In the genomic region with DNA sequence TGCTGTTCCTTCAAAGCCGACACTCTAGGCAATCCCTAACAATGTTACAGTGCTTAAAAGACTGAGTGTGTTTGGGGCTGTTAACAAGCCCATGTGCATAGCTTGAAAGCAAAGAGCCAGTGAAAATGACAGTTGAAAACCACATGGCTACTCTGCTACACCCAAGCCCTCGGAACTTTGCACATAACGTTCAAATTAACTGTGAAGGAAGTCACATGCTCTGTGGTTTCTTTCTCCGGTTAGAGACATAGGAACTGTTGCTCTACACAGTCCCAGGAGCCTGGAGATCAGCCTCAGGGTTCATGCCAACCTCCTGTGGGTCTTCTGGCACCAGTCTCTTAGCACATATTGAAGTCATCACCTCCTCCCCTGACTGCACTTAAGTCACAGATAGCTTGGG, we compare ENCODE assay signal across 9 cellular contexts. TPM values are rescaled to one million over a fixed set of nuclear protein-coding genes. Genes with fewer than 3 reads are reported as not detected.
DNase-seq lines count a peak whose midpoint lies in the region; ATAC-seq and TF ChIP-seq lines count a peak whose summit lies in the region.
"Had no signal": no experiment of that assay in that cellular context is flagged by ENCODE, and none has a peak within 500 bp of the region (broad histone marks: within the 10 kb centered on the region; RNA-seq: fewer than 3 reads in every experiment).

No MANE protein-coding gene starts in this region.

- H3K9me3 Mint-ChIP-seq in activated CD4-positive, alpha-beta T cell treated with anti-CD3 and anti-CD28 coated beads for 36 hours (ENCODE audit: low read depth): no peaks in the 10 kb centered on the region
- no peaks in the 10 kb centered on the region for H3K9me3 Mint-ChIP-seq in activated naive CD4-positive, alpha-beta T cell treated with anti-CD3 and anti-CD28 coated beads, Interleukin-2, amount 50 U/mL, for 24 hours

- intact Hi-C loops in activated CD4-positive, alpha-beta T cell treated with anti-CD3 and anti-CD28 coated beads for 36 hours (cut with DNase I, micrococcal nuclease): no loop called here
- intact Hi-C loops in spleen (cut with DNase I; ENCODE audit: low total_unique reads) (no loop called here), colonic mucosa (cut with DNase I) (loop anchor here (10.0 kb wide), 1 partner anchor 582 kb away; no protein-coding TSS in a partner anchor)

- H3K27me3 ChIP-seq in spleen (replicated peaks in 1 of 7) (no peaks in the 10 kb centered on the region), colonic mucosa (no peaks in the 10 kb centered on the region)

- H3K9me3 ChIP-seq in spleen (no peaks in the 10 kb centered on the region), colonic mucosa (no peaks in the 10 kb centered on the region)

- H3K4me3 ChIP-seq in spleen (peak overlapping the region in 1 of 8 donors; percentile 27), colonic mucosa (no peak overlapping the region)

- CTCF ChIA-PET in activated CD4-positive, alpha-beta T cell treated with anti-CD3 and anti-CD28 coated beads for 36 hours (lab: Charles Lee): interaction anchor here (0.7 to 3.2 kb wide), 8 partner anchors 9 to 388 kb away, joined by 3 to 12 read pairs (median 3); no protein-coding TSS in a partner anchor

- H3K9ac ChIP-seq in colonic mucosa (ENCODE audit: low read depth in 2 of 2, low read length in 2 of 2): no peak overlapping the region

- H3K4me3 Mint-ChIP-seq in activated CD4-positive, alpha-beta T cell treated with anti-CD3 and anti-CD28 coated beads for 36 hours: no peak overlapping the region
- peak overlapping the region; percentile 61 for H3K4me3 Mint-ChIP-seq in activated naive CD4-positive, alpha-beta T cell treated with anti-CD3 and anti-CD28 coated beads, Interleukin-2, amount 50 U/mL, for 24 hours
- H3K4me3 Mint-ChIP-seq: activated naive CD8-positive, alpha-beta T cell had no signal

- H3K27ac Mint-ChIP-seq in activated CD4-positive, alpha-beta T cell treated with anti-CD3 and anti-CD28 coated beads for 36 hours: no peak overlapping the region
- H3K27ac Mint-ChIP-seq in activated naive CD4-positive, alpha-beta T cell treated with anti-CD3 and anti-CD28 coated beads, Interleukin-2, amount 50 U/mL, for 24 hours: no peak overlapping the region
- H3K27ac Mint-ChIP-seq: activated naive CD8-positive, alpha-beta T cell had no signal

- H3K27me3 Mint-ChIP-seq in activated CD4-positive, alpha-beta T cell treated with anti-CD3 and anti-CD28 coated beads for 36 hours: no peaks in the 10 kb centered on the region
- H3K27me3 Mint-ChIP-seq in activated naive CD4-positive, alpha-beta T cell treated with anti-CD3 and anti-CD28 coated beads, Interleukin-2, amount 50 U/mL, for 24 hours: no peaks in the 10 kb centered on the region
- H3K27me3 Mint-ChIP-seq: activated naive CD8-positive, alpha-beta T cell had no signal

- POLR2A ChIA-PET in activated CD4-positive, alpha-beta T cell treated with anti-CD3 and anti-CD28 coated beads for 36 hours (lab: Charles Lee): no interaction called here

- H3K4me1 ChIP-seq in spleen (peaks cover 26 to 100% (median 86%) of the 10 kb centered on the region in 6 donors), colonic mucosa (no peaks in the 10 kb centered on the region)

- peaks cover 0 to 34% (median 5%) of the 10 kb centered on the region in 6 donors for H3K36me3 ChIP-seq in spleen
- no peaks in the 10 kb centered on the region for H3K36me3 ChIP-seq in colonic mucosa

- peak; percentile 66 for ATAC-seq in activated CD4-positive, alpha-beta T cell treated with anti-CD3 and anti-CD28 coated beads for 36 hours
- ATAC-seq in GM21723 (IDR thresholded peaks at IDR 0.05; ENCODE audit: unreplicated experiment): peak; percentile 77

- TF ChIP-seq CTCF in spleen (IDR thresholded peaks at IDR 0.05 in 8 of 11, conservative IDR thresholded peaks at IDR 0.05 in 3 of 11) (no peak), colonic mucosa (IDR thresholded peaks at IDR 0.05) (no peak)

- no peak for TF ChIP-seq POLR2A in spleen (IDR thresholded peaks at IDR 0.05)

- peaks cover 18% of the 10 kb centered on the region for H3K36me3 Mint-ChIP-seq in activated CD4-positive, alpha-beta T cell treated with anti-CD3 and anti-CD28 coated beads for 36 hours (ENCODE audit: low read depth)
- peaks cover 5% of the 10 kb centered on the region for H3K36me3 Mint-ChIP-seq in activated naive CD4-positive, alpha-beta T cell treated with anti-CD3 and anti-CD28 coated beads, Interleukin-2, amount 50 U/mL, for 24 hours
- H3K36me3 Mint-ChIP-seq: activated naive CD8-positive, alpha-beta T cell had no signal

- peak; percentile 27 for DNase-seq in activated CD4-positive, alpha-beta T cell treated with anti-CD3 and anti-CD28 coated beads for 36 hours
- no peak for DNase-seq in activated CD4-positive, alpha-beta T cell treated with anti-CD3 and anti-CD28 coated beads, Interleukin-2, amount 50 U/mL, for 4 hours
- peak; percentile 80 for DNase-seq in KG1 (lab: John Stamatoyannopoulos, UW)
- DNase-seq in pons (ENCODE audit: low spot score): peak; percentile 78
- DNase-seq in spleen: no peak
- no peak for DNase-seq in colonic mucosa

- peaks cover 59% of the 10 kb centered on the region for H3K4me1 Mint-ChIP-seq in activated CD4-positive, alpha-beta T cell treated with anti-CD3 and anti-CD28 coated beads for 36 hours
- peaks cover 45% of the 10 kb centered on the region for H3K4me1 Mint-ChIP-seq in activated naive CD4-positive, alpha-beta T cell treated with anti-CD3 and anti-CD28 coated beads, Interleukin-2, amount 50 U/mL, for 24 hours

- 1 to 14% (median 12%) methylated on average over 4 of the region's 4 CpGs for WGBS in spleen, 5 donors

- peak overlapping the region in 4 of 8 donors; percentile 37 to 69 (median 54) for H3K27ac ChIP-seq in spleen
- H3K27ac ChIP-seq in colonic mucosa: no peak overlapping the region

RNA-seq across cellular contexts. Expression of gene C9orf152, which starts 51.1 kb away (rescaled TPM):
- not detected for total RNA-seq in activated CD4-positive, alpha-beta T cell treated with anti-CD3 and anti-CD28 coated beads for 36 hours
- not detected for total RNA-seq in spleen
- polyA plus RNA-seq in spleen: not detected
- total RNA-seq in colonic mucosa: 10 to 100 TPM; 72.6 to 80.1 TPM

Comparison
In these comparisons a context has a peak if more than half of its experiments do, and no peak if none do; other contexts are left out.
1. DNase-seq: peak in activated CD4-positive, alpha-beta T cell treated with anti-CD3 and anti-CD28 coated beads for 36 hours (single experiment), KG1 (single experiment) and pons (single experiment); none in activated CD4-positive, alpha-beta T cell treated with anti-CD3 and anti-CD28 coated beads, Interleukin-2, amount 50 U/mL, for 4 hours (0 of 2), spleen (single experiment) and colonic mucosa (single experiment).
2. RNA of gene C9orf152, which starts 51.1 kb away (total RNA-seq): 72.6 to 80.1 TPM in colonic mucosa; not detected in activated CD4-positive, alpha-beta T cell treated with anti-CD3 and anti-CD28 coated beads for 36 hours and not detected in spleen; every median in the first group is over 10 times any median in the second.